ENCODE assay signal across 8 cellular contexts in the genomic region with DNA sequence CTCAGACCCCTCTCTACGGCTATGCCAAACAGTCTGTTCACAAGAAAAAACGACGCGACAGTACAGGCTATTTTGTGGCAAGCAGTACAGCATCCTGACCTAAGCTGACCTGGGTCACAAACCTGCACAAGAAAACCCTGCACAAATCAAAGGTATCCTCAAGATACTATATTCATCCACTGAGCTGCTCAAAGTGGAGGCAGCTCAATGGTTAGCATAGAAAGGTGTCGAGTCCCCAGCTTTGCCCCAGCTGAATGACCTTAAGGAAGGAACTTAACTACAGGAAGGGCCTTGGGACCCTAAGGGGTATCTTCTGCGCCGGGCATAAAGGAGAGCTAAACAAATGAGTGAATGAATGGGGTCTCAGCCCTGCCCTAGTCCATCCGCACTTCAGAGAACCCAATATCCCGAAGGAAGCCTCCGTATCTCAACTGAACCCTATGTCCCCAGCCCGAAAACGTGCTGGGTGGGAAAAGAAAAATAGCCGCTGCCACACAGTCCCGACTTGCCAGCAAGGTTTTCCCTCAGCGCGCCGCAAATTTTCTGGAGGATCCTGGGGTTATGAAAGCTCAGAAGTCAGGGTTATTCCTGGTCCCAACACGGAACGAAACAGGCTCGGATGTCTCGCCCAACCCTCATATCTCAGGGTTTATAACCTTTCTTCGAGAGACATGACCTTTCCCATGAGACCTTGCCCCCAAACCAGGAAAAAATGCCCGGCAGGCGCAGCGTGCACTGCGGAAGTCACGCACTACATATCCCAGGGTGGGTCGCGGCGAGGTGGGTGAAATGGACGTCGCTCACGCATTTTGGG. TPM values are rescaled to one million over a fixed set of nuclear protein-coding genes. Genes with fewer than 3 reads are reported as not detected.
DNase-seq lines count a peak whose midpoint lies in the region; ATAC-seq and TF ChIP-seq lines count a peak whose summit lies in the region.

A gene with protein sequence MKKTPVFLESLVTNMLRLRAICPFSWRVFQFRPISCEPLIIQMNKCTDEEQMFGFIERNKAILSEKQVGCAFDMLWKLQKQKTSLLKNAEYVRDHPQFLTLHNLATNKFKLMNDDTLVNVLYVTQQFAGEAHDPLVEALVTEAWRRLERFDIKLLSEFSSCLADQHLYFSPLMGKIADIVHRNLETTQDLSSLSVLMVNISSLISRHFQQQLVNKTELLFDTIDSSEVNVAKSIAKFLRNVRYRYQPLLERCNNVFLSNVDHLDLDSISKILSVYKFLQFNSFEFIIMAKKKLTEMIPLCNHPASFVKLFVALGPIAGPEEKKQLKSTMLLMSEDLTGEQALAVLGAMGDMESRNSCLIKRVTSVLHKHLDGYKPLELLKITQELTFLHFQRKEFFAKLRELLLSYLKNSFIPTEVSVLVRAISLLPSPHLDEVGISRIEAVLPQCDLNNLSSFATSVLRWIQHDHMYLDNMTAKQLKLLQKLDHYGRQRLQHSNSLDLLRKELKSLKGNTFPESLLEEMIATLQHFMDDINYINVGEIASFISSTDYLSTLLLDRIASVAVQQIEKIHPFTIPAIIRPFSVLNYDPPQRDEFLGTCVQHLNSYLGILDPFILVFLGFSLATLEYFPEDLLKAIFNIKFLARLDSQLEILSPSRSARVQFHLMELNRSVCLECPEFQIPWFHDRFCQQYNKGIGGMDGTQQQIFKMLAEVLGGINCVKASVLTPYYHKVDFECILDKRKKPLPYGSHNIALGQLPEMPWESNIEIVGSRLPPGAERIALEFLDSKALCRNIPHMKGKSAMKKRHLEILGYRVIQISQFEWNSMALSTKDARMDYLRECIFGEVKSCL (minus strand): TSS at position 706 of the 814 bp plus-strand sequence. CDS start 1,836 bp downstream, outside the sequence.

- ATAC-seq in SK-N-SH treated with all-trans-retinoic acid at 6 μM for 48 hours (peak; percentile 100), thoracic aorta (ENCODE audit: insufficient number of reproducible peaks, low FRiP score, low read depth) (peak; percentile 99)

- peak within 1 kb of the TSS; percentile 91 for H2AFZ ChIP-seq in osteoblast (ENCODE audit: low read length)

- peaks cover 22% of the 10 kb centered on the region for H3K79me2 ChIP-seq in osteoblast (ENCODE audit: insufficient read depth, low read length)

- peak within 1 kb of the TSS; percentile 90 for H3K27ac Mint-ChIP-seq in HFFc6
- H3K27ac Mint-ChIP-seq in activated naive CD4-positive, alpha-beta T cell treated with anti-CD3 and anti-CD28 coated beads, Interleukin-2, amount 50 U/mL, for 24 hours = peak within 1 kb of the TSS; percentile 89

- peaks cover 7% of the 10 kb centered on the region for H3K4me1 ChIP-seq in osteoblast (ENCODE audit: insufficient read depth, low read length)
- peaks cover 6 to 8% of the 10 kb centered on the region in 2 donors for H3K4me1 ChIP-seq in thoracic aorta (ENCODE audit: control insufficient read depth in 1 of 2, low read depth in 2 of 2)

- no peaks in the 10 kb centered on the region for H4K20me1 ChIP-seq in osteoblast (ENCODE audit: insufficient read depth, low read length)

- H3K36me3 Mint-ChIP-seq in HFFc6 (ENCODE audit: low read depth) = peaks cover 6% of the 10 kb centered on the region; the same call in 1 of the 2 replicates
- H3K36me3 Mint-ChIP-seq in activated naive CD4-positive, alpha-beta T cell treated with anti-CD3 and anti-CD28 coated beads, Interleukin-2, amount 50 U/mL, for 24 hours = peaks cover 8% of the 10 kb centered on the region

- H3K36me3 ChIP-seq in osteoblast (ENCODE audit: insufficient read depth, low read length) (no peaks in the 10 kb centered on the region), thoracic aorta (no peaks in the 10 kb centered on the region)

- DNase-seq in GM04504 (ENCODE audit: low read depth) = peak; percentile 65
- peak; percentile 82 for DNase-seq in HFFc6
- peak; percentile 97 for DNase-seq in NB4 (ENCODE audit: low read depth)
- DNase-seq in glomerular visceral epithelial cell (ENCODE audit: extremely low spot score) = peak; percentile 87
- DNase-seq in osteoblast (ENCODE audit: insufficient read length, low spot score, missing footprints) = peak; percentile 99
- DNase-seq in thoracic aorta (ENCODE audit: low spot score) = peak; percentile 67

- H3K27me3 ChIP-seq in osteoblast (ENCODE audit: insufficient read depth, low read length) (no peaks in the 10 kb centered on the region), thoracic aorta (replicated peaks; ENCODE audit: insufficient read depth) (no peaks in the 10 kb centered on the region)

- H3K27ac ChIP-seq in osteoblast (ENCODE audit: low read depth, low read length) (peak within 1 kb of the TSS; percentile 58), thoracic aorta (peak within 1 kb of the TSS in 1 of 2 donors; percentile 18)

- H3K4me1 Mint-ChIP-seq in HFFc6 (ENCODE audit: low read depth) = peaks cover 26% of the 10 kb centered on the region
- peaks cover 29% of the 10 kb centered on the region for H3K4me1 Mint-ChIP-seq in activated naive CD4-positive, alpha-beta T cell treated with anti-CD3 and anti-CD28 coated beads, Interleukin-2, amount 50 U/mL, for 24 hours

- H3K4me3 ChIP-seq in NB4 (ENCODE audit: low read depth, low read length) = peak within 1 kb of the TSS; percentile 96
- peak within 1 kb of the TSS; percentile 79 for H3K4me3 ChIP-seq in osteoblast (ENCODE audit: insufficient read depth, low read length)
- peak within 1 kb of the TSS; percentile 84 for H3K4me3 ChIP-seq in thoracic aorta

- H3K4me3 Mint-ChIP-seq in HFFc6 = peak within 1 kb of the TSS; percentile 99
- H3K4me3 Mint-ChIP-seq in activated naive CD4-positive, alpha-beta T cell treated with anti-CD3 and anti-CD28 coated beads, Interleukin-2, amount 50 U/mL, for 24 hours = peak within 1 kb of the TSS; percentile 95

- peak within 1 kb of the TSS; percentile 93 for H3K4me2 ChIP-seq in osteoblast (ENCODE audit: insufficient read depth, low read length)

- TF ChIP-seq CTCF in HFFc6 (IDR thresholded peaks at IDR 0.05) (no peak), NB4 (IDR thresholded peaks at IDR 0.05; ENCODE audit: low read depth, low read length) (no peak), osteoblast (IDR thresholded peaks at IDR 0.05; ENCODE audit: extremely low read depth, low read depth, low read length) (no peak), thoracic aorta (IDR thresholded peaks at IDR 0.05) (no peak)

- H3K9me3 Mint-ChIP-seq in HFFc6 = no peaks in the 10 kb centered on the region
- H3K9me3 Mint-ChIP-seq in activated naive CD4-positive, alpha-beta T cell treated with anti-CD3 and anti-CD28 coated beads, Interleukin-2, amount 50 U/mL, for 24 hours = no peaks in the 10 kb centered on the region

- H3K9me3 ChIP-seq in osteoblast (ENCODE audit: low read depth, low read length) (no peaks in the 10 kb centered on the region), thoracic aorta (no peaks in the 10 kb centered on the region)

- TF ChIP-seq POLR2A in NB4 (IDR thresholded peaks at IDR 0.05; ENCODE audit: extremely low read depth, insufficient read length) = peak; percentile 73

- no peaks in the 10 kb centered on the region; the same call in none of the 2 replicates for H3K27me3 Mint-ChIP-seq in HFFc6 (ENCODE audit: insufficient read depth)
- no peaks in the 10 kb centered on the region for H3K27me3 Mint-ChIP-seq in activated naive CD4-positive, alpha-beta T cell treated with anti-CD3 and anti-CD28 coated beads, Interleukin-2, amount 50 U/mL, for 24 hours

TF ChIP-seq in SK-N-SH treated with all-trans-retinoic acid at 6 μM for 48 hours, 23 proteins besides CTCF, POLR2A, EP300 and RAD21 (continues in another document):
- TF ChIP-seq BACH2 (CRISPR knock-in tag; IDR thresholded peaks at IDR 0.05; ENCODE audit: borderline replicate concordance) = no peak
- TF ChIP-seq, protein P1, sequence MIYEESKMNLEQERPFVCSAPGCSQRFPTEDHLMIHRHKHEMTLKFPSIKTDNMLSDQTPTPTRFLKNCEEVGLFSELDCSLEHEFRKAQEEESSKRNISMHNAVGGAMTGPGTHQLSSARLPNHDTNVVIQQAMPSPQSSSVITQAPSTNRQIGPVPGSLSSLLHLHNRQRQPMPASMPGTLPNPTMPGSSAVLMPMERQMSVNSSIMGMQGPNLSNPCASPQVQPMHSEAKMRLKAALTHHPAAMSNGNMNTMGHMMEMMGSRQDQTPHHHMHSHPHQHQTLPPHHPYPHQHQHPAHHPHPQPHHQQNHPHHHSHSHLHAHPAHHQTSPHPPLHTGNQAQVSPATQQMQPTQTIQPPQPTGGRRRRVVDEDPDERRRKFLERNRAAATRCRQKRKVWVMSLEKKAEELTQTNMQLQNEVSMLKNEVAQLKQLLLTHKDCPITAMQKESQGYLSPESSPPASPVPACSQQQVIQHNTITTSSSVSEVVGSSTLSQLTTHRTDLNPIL (CRISPR knock-in tag; IDR thresholded peaks at IDR 0.05; ENCODE audit: low read depth) = no peak
- TF ChIP-seq CSDC2 (CRISPR knock-in tag; IDR thresholded peaks at IDR 0.05) = no peak
- no peak for TF ChIP-seq ZNF565 (CRISPR knock-in tag; conservative IDR thresholded peaks at IDR 0.05; ENCODE audit: low read depth)
- TF ChIP-seq ZC3H10 (CRISPR knock-in tag; IDR thresholded peaks at IDR 0.05) = no peak
- no peak for TF ChIP-seq ZFP30 (CRISPR knock-in tag; IDR thresholded peaks at IDR 0.05)
- no peak for TF ChIP-seq ZNF70 (CRISPR knock-in tag; IDR thresholded peaks at IDR 0.05)
- TF ChIP-seq ESRRG (CRISPR knock-in tag; IDR thresholded peaks at IDR 0.05) = no peak
- TF ChIP-seq TOX (CRISPR knock-in tag; IDR thresholded peaks at IDR 0.05; ENCODE audit: borderline replicate concordance) = no peak
- TF ChIP-seq ARNTL (CRISPR knock-in tag; IDR thresholded peaks at IDR 0.05; ENCODE audit: borderline replicate concordance, low read depth) = no peak
- TF ChIP-seq ZFP3 (CRISPR knock-in tag; IDR thresholded peaks at IDR 0.05) = no peak
- no peak for TF ChIP-seq GLIS3 (CRISPR knock-in tag; IDR thresholded peaks at IDR 0.05)
- TF ChIP-seq, protein P2, sequence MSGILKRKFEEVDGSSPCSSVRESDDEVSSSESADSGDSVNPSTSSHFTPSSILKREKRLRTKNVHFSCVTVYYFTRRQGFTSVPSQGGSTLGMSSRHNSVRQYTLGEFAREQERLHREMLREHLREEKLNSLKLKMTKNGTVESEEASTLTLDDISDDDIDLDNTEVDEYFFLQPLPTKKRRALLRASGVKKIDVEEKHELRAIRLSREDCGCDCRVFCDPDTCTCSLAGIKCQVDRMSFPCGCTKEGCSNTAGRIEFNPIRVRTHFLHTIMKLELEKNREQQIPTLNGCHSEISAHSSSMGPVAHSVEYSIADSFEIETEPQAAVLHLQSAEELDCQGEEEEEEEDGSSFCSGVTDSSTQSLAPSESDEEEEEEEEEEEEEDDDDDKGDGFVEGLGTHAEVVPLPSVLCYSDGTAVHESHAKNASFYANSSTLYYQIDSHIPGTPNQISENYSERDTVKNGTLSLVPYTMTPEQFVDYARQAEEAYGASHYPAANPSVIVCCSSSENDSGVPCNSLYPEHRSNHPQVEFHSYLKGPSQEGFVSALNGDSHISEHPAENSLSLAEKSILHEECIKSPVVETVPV (CRISPR knock-in tag; IDR thresholded peaks at IDR 0.05) = no peak
- no peak for TF ChIP-seq RARB (CRISPR knock-in tag; IDR thresholded peaks at IDR 0.05)
- no peak for TF ChIP-seq PPARA (CRISPR knock-in tag; IDR thresholded peaks at IDR 0.05; ENCODE audit: borderline replicate concordance)

RNA-seq across cellular contexts. Expression of the gene that starts here (rescaled TPM):
- total RNA-seq in HFFc6 (2021; fragmentation: NEBNext Ultra II Directional; extraction: Animal tissue kit (Norgen Biotek cat#: 25700)) = 10 to 100 TPM; 15.3 to 20.4 (median 17.2) TPM
- total RNA-seq in osteoblast = 14.5 and 18.3 TPM in 2 replicates
- total RNA-seq in thoracic aorta = 10 to 100 TPM; 11.5 to 15.2 TPM
